ENCODE assay signal across 8 cellular contexts in the genomic region with DNA sequence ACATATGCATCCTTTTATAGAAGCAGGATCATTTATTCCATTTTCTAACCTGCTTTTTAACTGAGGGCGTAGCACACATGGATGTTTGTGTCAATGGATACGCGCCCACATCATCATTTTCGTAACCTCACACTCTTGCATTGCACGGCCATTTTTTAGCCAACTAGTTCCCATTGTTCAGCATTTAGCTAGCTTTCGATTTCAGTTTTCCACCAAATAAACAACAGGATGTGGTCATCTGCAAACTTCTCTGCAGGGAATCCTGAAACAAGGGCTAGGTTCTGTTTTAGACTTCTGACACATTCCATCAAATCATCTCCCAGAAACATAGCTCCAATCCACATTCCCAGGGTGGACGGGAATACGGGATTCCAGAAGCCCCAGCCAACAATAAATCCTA. TPM values are rescaled to one million over a fixed set of nuclear protein-coding genes. Genes with fewer than 3 reads are reported as not detected.
A peak's percentile ranks its signal among the peaks of the same experiment; 100 is the strongest.
DNase-seq lines count a peak whose midpoint lies in the region; TF ChIP-seq lines count a peak whose summit lies in the region.

No MANE protein-coding gene starts in this region.

- H3K9me3 Mint-ChIP-seq in IgD-negative memory B cell = no peaks in the 10 kb centered on the region

- H3K27ac ChIP-seq in mesenchymal stem cell (ENCODE audit: low read length, poor library complexity, severe bottlenecking) = peak overlapping the region; percentile 22

- no peak overlapping the region for H2BK12ac ChIP-seq in mesenchymal stem cell (ENCODE audit: low read length in 2 of 2)

- no peak overlapping the region for H2AFZ ChIP-seq in mesenchymal stem cell (ENCODE audit: low read depth, low read length)

- H3K4me3 Mint-ChIP-seq in IgD-negative memory B cell = peak overlapping the region in 3 of 4 donors; percentile 5 to 83 (median 19)

- peaks cover 16 to 22% of the 10 kb centered on the region in 2 experiments for H3K36me3 ChIP-seq in mesenchymal stem cell (ENCODE audit: control insufficient read depth in 1 of 2, insufficient read depth in 2 of 2, low read depth in 1 of 2, low read length in 2 of 2)

- H3K9me3 ChIP-seq in mesenchymal stem cell (ENCODE audit: control insufficient read depth, low read length) = no peaks in the 10 kb centered on the region

- peaks cover 25% of the 10 kb centered on the region for H3K4me1 ChIP-seq in mesenchymal stem cell (ENCODE audit: control insufficient read depth, insufficient read depth, low read depth, low read length)

- no peaks in the 10 kb centered on the region for H3K27me3 Mint-ChIP-seq in IgD-negative memory B cell

- in situ Hi-C loops in astrocyte of the cerebellum (cut with HindIII; ENCODE audit: low sequenced_read_pairs) = no loop called here

- H3K4me2 ChIP-seq in mesenchymal stem cell (ENCODE audit: low read length, poor library complexity, severe bottlenecking) = peak overlapping the region; percentile 17

- H3K27ac Mint-ChIP-seq in IgD-negative memory B cell = peak overlapping the region; percentile 16 to 85 (median 41)

- H2BK15ac ChIP-seq in mesenchymal stem cell (ENCODE audit: low read depth, poor library complexity, severe bottlenecking) = no peak overlapping the region

- peak overlapping the region; percentile 72 for H3K9ac ChIP-seq in mesenchymal stem cell (ENCODE audit: low read length)

- peaks cover 13 to 19% (median 17%) of the 10 kb centered on the region in 3 donors for H3K4me1 Mint-ChIP-seq in IgD-negative memory B cell

- H4K91ac ChIP-seq in mesenchymal stem cell (ENCODE audit: low read length) = no peak overlapping the region

- H3K4ac ChIP-seq in mesenchymal stem cell (ENCODE audit: low read depth in 1 of 2, low read length in 2 of 2) = no peak overlapping the region

- no peak overlapping the region for H2BK120ac ChIP-seq in mesenchymal stem cell (ENCODE audit: low read depth, low read length)

- no peak overlapping the region for H2BK5ac ChIP-seq in mesenchymal stem cell (ENCODE audit: low read depth, low read length, poor library complexity, severe bottlenecking)

- no peaks in the 10 kb centered on the region for H3K27me3 ChIP-seq in mesenchymal stem cell (ENCODE audit: control insufficient read depth in 1 of 2, insufficient read depth in 1 of 2, low read length in 2 of 2)

- H4K8ac ChIP-seq in mesenchymal stem cell (ENCODE audit: low read length) = no peak overlapping the region

- H3K18ac ChIP-seq in mesenchymal stem cell (ENCODE audit: low read depth in 1 of 2, low read length in 2 of 2) = no peak overlapping the region

- no peaks in the 10 kb centered on the region for H3K36me3 Mint-ChIP-seq in IgD-negative memory B cell

- TF ChIP-seq CTCF in AG09309 (IDR thresholded peaks at IDR 0.05; ENCODE audit: control insufficient read depth, insufficient read depth, low read depth, low read length, missing control alignments) (no peak), astrocyte of the cerebellum (IDR thresholded peaks at IDR 0.05; ENCODE audit: low read depth, low read length, missing control alignments) (no peak)

- no peak overlapping the region for H3K4me3 ChIP-seq in AG09309 (ENCODE audit: control insufficient read depth, low read depth, low read length)
- no peak overlapping the region for H3K4me3 ChIP-seq in astrocyte of the cerebellum (ENCODE audit: low read depth, low read length)
- H3K4me3 ChIP-seq in mesenchymal stem cell (ENCODE audit: insufficient read depth in 1 of 2, low read depth in 1 of 2, low read length in 2 of 2) = peak overlapping the region in 1 of 2 experiments; percentile 51

- 83% methylated on average over 8 of the region's 8 CpGs for WGBS in mesenchymal stem cell

- H3K23ac ChIP-seq in mesenchymal stem cell (ENCODE audit: low read length in 2 of 2) = no peak overlapping the region

- DNase-seq in AG09309 (ENCODE audit: low read depth) (peak; percentile 55), astrocyte of the cerebellum (ENCODE audit: low read depth) (peak; percentile 68), mesenchymal stem cell (peak; percentile 58), DMS 273 treated with DMSO at 0.1 percent for 48 hours (lab: John Stamatoyannopoulos, UW) (no peak), SK-N-DZ (ENCODE audit: low spot score) (no peak), midbrain (lab: John Stamatoyannopoulos, UW) (no peak), NCI-H1105 treated with DMSO at 0.1 percent for 48 hours (lab: John Stamatoyannopoulos, UW) (no peak)

- no peak overlapping the region for H2AK5ac ChIP-seq in mesenchymal stem cell (ENCODE audit: low read length, severe bottlenecking)

- peaks cover 20% of the 10 kb centered on the region for H3K79me1 ChIP-seq in mesenchymal stem cell (replicated peaks; ENCODE audit: low read length, poor library complexity, severe bottlenecking)

- no peak overlapping the region for H3K14ac ChIP-seq in mesenchymal stem cell (ENCODE audit: low read length in 2 of 2)

RNA-seq across cellular contexts. Expression of a gene that starts 6.4 kb away (rescaled TPM):
- polyA plus RNA-seq in IgD-negative memory B cell = 1.5 TPM
- polyA plus RNA-seq in mesenchymal stem cell (2013, experiment 1 of 2) = 14.4 TPM
- polyA plus RNA-seq in mesenchymal stem cell (2013, experiment 2 of 2) = 15.1 TPM
- 6.6 and 14.1 TPM in 2 replicates for polyA plus RNA-seq in SK-N-DZ (2014; cell fraction: cytosol; rRNA removed)
- polyA plus RNA-seq in SK-N-DZ (2014; cell fraction: nucleus; rRNA removed) = 15.1 and 15.3 TPM in 2 replicates

RNA-seq across cellular contexts. Expression of a gene that starts 37.2 kb away (rescaled TPM):
- polyA plus RNA-seq in IgD-negative memory B cell = 2.0 TPM
- 1.8 TPM for polyA plus RNA-seq in mesenchymal stem cell (2013, experiment 1 of 2)
- 1.8 TPM for polyA plus RNA-seq in mesenchymal stem cell (2013, experiment 2 of 2)
- 5.6 and 6.7 TPM in 2 replicates for polyA plus RNA-seq in SK-N-DZ (2014; cell fraction: cytosol; rRNA removed)
- polyA plus RNA-seq in SK-N-DZ (2014; cell fraction: nucleus; rRNA removed) = 12.7 and 13.9 TPM in 2 replicates

Comparison
In these comparisons a context has a peak if more than half of its experiments do, and no peak if none do; other contexts are left out.
1. DNase-seq: peak in AG09309 (single experiment), astrocyte of the cerebellum (single experiment) and mesenchymal stem cell (single experiment); none in DMS 273 treated with DMSO at 0.1 percent for 48 hours (single experiment), SK-N-DZ (single experiment), midbrain (single experiment) and NCI-H1105 treated with DMSO at 0.1 percent for 48 hours (single experiment).